ENCODE assay signal across 1 cellular context in genomic region chr2:217887841-217888665, GRCh38.
TF ChIP-seq lines count a peak whose summit lies in the region.

No MANE protein-coding gene starts in this region.

TF ChIP-seq in SK-N-SH treated with all-trans-retinoic acid at 6 μM for 48 hours, 23 proteins besides CTCF, POLR2A, EP300 and RAD21 (continued from another document):
- TF ChIP-seq CSRNP3 (CRISPR knock-in tag; IDR thresholded peaks at IDR 0.05), result no peak
- no peak for TF ChIP-seq CREB5 (CRISPR knock-in tag; IDR thresholded peaks at IDR 0.05; ENCODE audit: low read depth)
- TF ChIP-seq OSR1 (CRISPR knock-in tag; IDR thresholded peaks at IDR 0.05), result no peak
- no peak for TF ChIP-seq PPARA (CRISPR knock-in tag; IDR thresholded peaks at IDR 0.05; ENCODE audit: borderline replicate concordance)
- TF ChIP-seq ARNTL (CRISPR knock-in tag; IDR thresholded peaks at IDR 0.05; ENCODE audit: borderline replicate concordance, low read depth), result no peak
- no peak for TF ChIP-seq POU6F1 (CRISPR knock-in tag; IDR thresholded peaks at IDR 0.05; ENCODE audit: borderline replicate concordance, low read depth)
- no peak for TF ChIP-seq ISL1 (CRISPR knock-in tag; IDR thresholded peaks at IDR 0.05)
- TF ChIP-seq ZNF565 (CRISPR knock-in tag; conservative IDR thresholded peaks at IDR 0.05; ENCODE audit: low read depth), result no peak
- TF ChIP-seq CSDC2 (CRISPR knock-in tag; IDR thresholded peaks at IDR 0.05), result no peak
- peak; percentile 69; the same call in 1 of the 2 replicates for TF ChIP-seq TSHZ2 (CRISPR knock-in tag; IDR thresholded peaks at IDR 0.05)
- TF ChIP-seq ZNF8 (CRISPR knock-in tag; IDR thresholded peaks at IDR 0.05), result no peak
- TF ChIP-seq SNAI2 (CRISPR knock-in tag; IDR thresholded peaks at IDR 0.05), result no peak
- TF ChIP-seq ZNF70 (CRISPR knock-in tag; IDR thresholded peaks at IDR 0.05), result 0 out of 2 replicates have a peak, but pooled peaks have one; percentile 4
- TF ChIP-seq BACH2 (CRISPR knock-in tag; IDR thresholded peaks at IDR 0.05; ENCODE audit: borderline replicate concordance), result no peak
- no peak for TF ChIP-seq TOX (CRISPR knock-in tag; IDR thresholded peaks at IDR 0.05; ENCODE audit: borderline replicate concordance)
- peak; percentile 81 for TF ChIP-seq TCF4 (CRISPR knock-in tag; IDR thresholded peaks at IDR 0.05; ENCODE audit: borderline replicate concordance)
- TF ChIP-seq PATZ1 (CRISPR knock-in tag; IDR thresholded peaks at IDR 0.05; ENCODE audit: borderline replicate concordance), result no peak
- no peak for TF ChIP-seq RARB (CRISPR knock-in tag; IDR thresholded peaks at IDR 0.05)
- no peak for TF ChIP-seq GLIS3 (CRISPR knock-in tag; IDR thresholded peaks at IDR 0.05)
